In the genomic region with DNA sequence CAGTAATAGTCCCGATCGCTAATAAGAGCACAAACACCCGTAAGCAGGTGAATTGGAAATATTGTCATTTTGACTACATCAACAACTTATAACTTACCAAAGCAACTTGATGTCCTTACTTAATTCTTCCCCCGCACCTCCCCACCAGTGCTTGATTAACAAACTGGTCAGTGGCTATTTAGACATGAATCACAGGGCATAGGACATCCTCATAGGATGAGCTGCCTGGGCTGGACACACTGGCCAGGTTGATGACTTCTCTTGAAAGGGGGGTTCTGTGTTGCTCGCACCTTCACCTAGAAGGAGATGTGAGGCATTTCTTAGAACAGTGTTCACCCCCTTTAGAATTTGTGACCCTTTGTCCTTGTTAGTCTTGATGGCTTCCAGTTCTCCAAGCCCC, we compare ENCODE assay signal across 26 cellular contexts.
"Had no signal": no experiment of that assay in that cellular context is flagged by ENCODE, and none has a peak within 500 bp of the region (broad histone marks: within the 10 kb centered on the region; RNA-seq: fewer than 3 reads in every experiment).

No MANE protein-coding gene starts in this region.

- H3K27ac ChIP-seq: KMS-11, SK-N-MC, WERI-Rb-1 had no signal

- H3K4me3 ChIP-seq: SK-N-MC had no signal

- H3K4me2 ChIP-seq: KMS-11 had no signal

- H3K36me3 Mint-ChIP-seq: activated naive CD4-positive, alpha-beta T cell treated with anti-CD3 and anti-CD28 coated beads, Interleukin-2, amount 50 U/mL, for 24 hours; T-cell had no signal

- FAIRE-seq: bronchial epithelial cell, TTC549 had no signal

- ATAC-seq: activated CD4-positive, alpha-beta T cell treated with anti-CD3 and anti-CD28 coated beads for 36 hours; activated CD8-positive, alpha-beta T cell treated with anti-CD3 and anti-CD28 coated beads for 36 hours; Right ventricle myocardium inferior; T-cell had no signal

- H3K9me3 Mint-ChIP-seq: activated CD8-positive, alpha-beta T cell treated with anti-CD3 and anti-CD28 coated beads for 36 hours; activated naive CD4-positive, alpha-beta T cell treated with anti-CD3 and anti-CD28 coated beads, Interleukin-2, amount 50 U/mL, for 24 hours; T-cell had no signal

- H3K27ac Mint-ChIP-seq: activated CD4-positive, alpha-beta T cell treated with anti-CD3 and anti-CD28 coated beads for 36 hours; activated CD8-positive, alpha-beta T cell treated with anti-CD3 and anti-CD28 coated beads for 36 hours; activated naive CD4-positive, alpha-beta T cell treated with anti-CD3 and anti-CD28 coated beads, Interleukin-2, amount 50 U/mL, for 24 hours; T-cell had no signal

- H3K36me3 ChIP-seq: WERI-Rb-1 had no signal

- DNase-seq: activated CD4-positive, alpha-beta T cell treated with anti-CD3 and anti-CD28 coated beads for 36 hours; activated CD8-positive, alpha-beta memory T cell treated with anti-CD3 and anti-CD28 coated beads, Interleukin-2, amount 50 U/mL, for 4 hours; activated CD8-positive, alpha-beta T cell treated with anti-CD3 and anti-CD28 coated beads for 36 hours; activated effector memory CD4-positive, alpha-beta T cell treated with Interleukin-2 at 50 U/mL for 16 hours; activated naive CD4-positive, alpha-beta T cell; aorta; central memory CD4-positive, alpha-beta T cell; NCI-H1092; NCI-H1417 treated with DMSO at 0.1 percent for 48 hours; NCI-H1694 treated with DMSO at 0.1 percent for 48 hours; NCI-H2029 treated with DMSO at 0.1 percent for 48 hours; NCI-H345; NCI-H510A; NCI-H526 treated with DMSO at 0.1 percent for 48 hours; NCI-H82; RPMI8226; T-cell; T-helper 2 cell; T1000; WERI-Rb-1 had no signal

- H3K4me3 Mint-ChIP-seq: activated CD4-positive, alpha-beta T cell treated with anti-CD3 and anti-CD28 coated beads for 36 hours; activated CD8-positive, alpha-beta T cell treated with anti-CD3 and anti-CD28 coated beads for 36 hours; activated naive CD4-positive, alpha-beta T cell treated with anti-CD3 and anti-CD28 coated beads, Interleukin-2, amount 50 U/mL, for 24 hours; T-cell had no signal

- H3K4me1 Mint-ChIP-seq: activated CD4-positive, alpha-beta T cell treated with anti-CD3 and anti-CD28 coated beads for 36 hours; activated naive CD4-positive, alpha-beta T cell treated with anti-CD3 and anti-CD28 coated beads, Interleukin-2, amount 50 U/mL, for 24 hours; T-cell had no signal

- H3K9ac ChIP-seq: KMS-11 had no signal
